ENCODE assay signal across 2 cellular contexts in the genomic region with DNA sequence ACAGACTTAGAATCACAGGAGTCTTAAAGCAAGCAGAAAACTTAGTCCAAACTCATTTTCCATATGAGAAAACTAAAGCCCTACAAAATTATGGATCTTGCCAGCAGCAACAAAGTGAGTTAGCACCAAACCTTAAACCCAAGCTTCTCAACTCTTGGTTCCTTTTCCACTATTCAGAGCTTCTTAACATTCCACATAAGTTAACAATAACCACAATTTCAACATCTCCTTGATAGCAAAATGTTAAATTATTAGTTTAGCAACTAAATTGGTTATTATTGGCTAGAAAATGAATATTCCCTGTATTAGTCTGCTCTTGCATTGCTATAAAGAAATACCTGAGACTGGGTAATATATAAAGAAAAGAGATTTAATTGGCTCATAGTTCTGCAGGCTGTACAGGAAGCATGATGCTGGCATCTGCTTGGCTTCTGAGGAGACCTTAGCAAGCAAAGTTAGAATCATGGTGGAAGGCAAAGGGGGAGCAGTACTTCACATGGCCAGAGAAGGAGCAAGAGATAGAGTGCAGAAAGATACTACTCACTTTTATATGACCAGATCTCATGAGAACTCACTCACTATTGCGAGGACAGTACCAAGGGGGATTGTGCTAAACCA.
TF ChIP-seq lines count a peak whose summit lies in the region.

No MANE protein-coding gene starts in this region.

TF ChIP-seq in HCT116, 20 proteins besides CTCF, POLR2A, EP300 and RAD21:
- no peak for TF ChIP-seq POLR2AphosphoS5 (IDR thresholded peaks at IDR 0.05; ENCODE audit: low read depth, low read length)
- TF ChIP-seq FOSL1 (IDR thresholded peaks at IDR 0.05; ENCODE audit: low read depth): no peak
- no peak for TF ChIP-seq EZH2phosphoT487 (IDR thresholded peaks at IDR 0.05; ENCODE audit: borderline replicate concordance)
- TF ChIP-seq ELF1 (IDR thresholded peaks at IDR 0.05; ENCODE audit: borderline replicate concordance, low read depth): no peak
- TF ChIP-seq CEBPB (IDR thresholded peaks at IDR 0.05; ENCODE audit: low read depth): no peak
- no peak for TF ChIP-seq ZNF274 (IDR thresholded peaks at IDR 0.05; ENCODE audit: low read depth, low read length)
- no peak for TF ChIP-seq SRF (IDR thresholded peaks at IDR 0.05; ENCODE audit: low read depth)

TF ChIP-seq in K562, 482 proteins besides CTCF, POLR2A, EP300 and RAD21:
- TF ChIP-seq ZNF764 (CRISPR knock-in tag; IDR thresholded peaks at IDR 0.05; ENCODE audit: low read depth) (no peak), HDAC6 (IDR thresholded peaks at IDR 0.05; ENCODE audit: low read depth, low read length) (no peak), NR4A1 (CRISPR knock-in tag; IDR thresholded peaks at IDR 0.05) (no peak), NR4A1 (tag; IDR thresholded peaks at IDR 0.05) (no peak), HNRNPK (IDR thresholded peaks at IDR 0.05; ENCODE audit: low read depth, low read length, poor library complexity, severe bottlenecking) (no peak), ZNF134 (CRISPR knock-in tag; conservative IDR thresholded peaks at IDR 0.05) (no peak), RBM14 (IDR thresholded peaks at IDR 0.05; ENCODE audit: borderline replicate concordance, insufficient read depth, low read depth, low read length) (no peak), CHD4 (IDR thresholded peaks at IDR 0.05; ENCODE audit: insufficient read depth, insufficient replicate concordance, low read depth, low read length, poor library complexity, severe bottlenecking) (no peak), ZNF695 (CRISPR knock-in tag; IDR thresholded peaks at IDR 0.05) (no peak), ZNF512 (tag; IDR thresholded peaks at IDR 0.05) (no peak), TRIM24 (IDR thresholded peaks at IDR 0.05) (no peak), NONO (IDR thresholded peaks at IDR 0.05; ENCODE audit: low read depth in 2 of 2, low read length in 1 of 2) (no peak)
- TF ChIP-seq, protein P1, sequence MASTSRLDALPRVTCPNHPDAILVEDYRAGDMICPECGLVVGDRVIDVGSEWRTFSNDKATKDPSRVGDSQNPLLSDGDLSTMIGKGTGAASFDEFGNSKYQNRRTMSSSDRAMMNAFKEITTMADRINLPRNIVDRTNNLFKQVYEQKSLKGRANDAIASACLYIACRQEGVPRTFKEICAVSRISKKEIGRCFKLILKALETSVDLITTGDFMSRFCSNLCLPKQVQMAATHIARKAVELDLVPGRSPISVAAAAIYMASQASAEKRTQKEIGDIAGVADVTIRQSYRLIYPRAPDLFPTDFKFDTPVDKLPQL (IDR thresholded peaks at IDR 0.05; ENCODE audit: extremely low read depth, insufficient read length): no peak
